In genomic region chr16:25135239-25135878, GRCh38 we compare ENCODE assay signal across 10 cellular contexts. TPM values are rescaled to one million over a fixed set of nuclear protein-coding genes. Genes with fewer than 3 reads are reported as not detected.
DNase-seq lines count a peak whose midpoint lies in the region; ATAC-seq and TF ChIP-seq lines count a peak whose summit lies in the region.
"Had no signal": no experiment of that assay in that cellular context is flagged by ENCODE, and none has a peak within 500 bp of the region (broad histone marks: within the 10 kb centered on the region; RNA-seq: fewer than 3 reads in every experiment).

No MANE protein-coding gene starts in this region.

- no peak overlapping the region for H3K9ac ChIP-seq in mammary epithelial cell (ENCODE audit: insufficient read depth, low read length)

- no peaks in the 10 kb centered on the region for H3K79me2 ChIP-seq in mammary epithelial cell (ENCODE audit: insufficient read depth, low read length)

- POLR2A ChIA-PET in naive thymus-derived CD8-positive, alpha-beta T cell (lab: Charles Lee), result no interaction called here

- H3K36me3 ChIP-seq in mammary epithelial cell (ENCODE audit: insufficient read depth, low read length), result peaks cover 2% of the 10 kb centered on the region

- no peaks in the 10 kb centered on the region for H3K27me3 ChIP-seq in mammary epithelial cell (ENCODE audit: insufficient read depth, low read length)
- H3K27me3 ChIP-seq: pancreas had no signal

- H3K4me1 Mint-ChIP-seq in naive thymus-derived CD8-positive, alpha-beta T cell, result peaks cover 0 to 3% (median under 1%) of the 10 kb centered on the region in 4 donors

- 91% methylated on average over 2 of the region's 4 CpGs for WGBS in mammary epithelial cell (ENCODE audit: low coverage, missing lambda C conversion rate)

- intact Hi-C loops in mammary epithelial cell (cut with micrococcal nuclease), result loop anchor here (1.0 to 2.0 kb wide), 2 partner anchors 81 to 301 kb away; no protein-coding TSS in a partner anchor

- dilution Hi-C loops in mammary epithelial cell (cut with HindIII; ENCODE audit: low sequenced_read_pairs), result no loop called here

- H3K4me3 ChIP-seq in mammary epithelial cell (replicated peaks in 1 of 3; ENCODE audit: insufficient read depth in 1 of 3, low read depth in 2 of 3, low read length in 3 of 3), result no peak overlapping the region
- H3K4me3 ChIP-seq: coronary artery, pancreas had no signal

- no TSS peak for BruUV-seq in mammary epithelial cell (replicated peaks; lab: Mats Ljungman, UMichigan)

- TF ChIP-seq CTCF in mammary epithelial cell (conservative IDR thresholded peaks at IDR 0.05 in 1 of 2, IDR thresholded peaks at IDR 0.05 in 1 of 2; ENCODE audit: extremely low read depth in 1 of 2, insufficient read depth in 1 of 2, low read depth in 1 of 2, low read length in 2 of 2), result peak; percentile 16 to 39

- in situ Hi-C loops in mammary epithelial cell (cut with MboI; ENCODE audit: low sequenced_read_pairs in 2 of 2), result loop anchor here in 1 of 2 donors (10.0 kb wide), 1 partner anchor 81 kb away; no protein-coding TSS in a partner anchor

- peak; percentile 67 for DNase-seq in NCI-H1092 treated with DMSO at 0.1 percent for 48 hours (lab: John Stamatoyannopoulos, UW)
- no peak for DNase-seq in NCI-H1092 (lab: John Stamatoyannopoulos, UW)
- DNase-seq in NCI-H2196 treated with DMSO at 0.1 percent for 48 hours (lab: John Stamatoyannopoulos, UW; ENCODE audit: unreplicated experiment), result peak; percentile 8
- DNase-seq in mammary epithelial cell, result peak; percentile 48
- DNase-seq in renal cortical epithelial cell (ENCODE audit: low read depth), result peak; percentile 76
- no peak for DNase-seq in naive thymus-derived CD8-positive, alpha-beta T cell
- DNase-seq: pancreas had no signal

- H3K27ac Mint-ChIP-seq in naive thymus-derived CD8-positive, alpha-beta T cell, result peak overlapping the region in 2 of 10 donors; percentile 43 to 84

- no peaks in the 10 kb centered on the region for H3K27me3 Mint-ChIP-seq in naive thymus-derived CD8-positive, alpha-beta T cell

- H3K4me2 ChIP-seq in mammary epithelial cell (ENCODE audit: insufficient read depth, low read depth, low read length), result no peak overlapping the region

- H3K36me3 Mint-ChIP-seq in naive thymus-derived CD8-positive, alpha-beta T cell, result peaks cover 10 to 91% (median 28%) of the 10 kb centered on the region in 3 donors

- no peaks in the 10 kb centered on the region for H3K9me3 Mint-ChIP-seq in naive thymus-derived CD8-positive, alpha-beta T cell

- no peaks in the 10 kb centered on the region for H4K20me1 ChIP-seq in mammary epithelial cell (ENCODE audit: insufficient read depth, low read length)

- ATAC-seq in HG02623 (IDR thresholded peaks at IDR 0.05; ENCODE audit: unreplicated experiment) (no peak), GM18868 (IDR thresholded peaks at IDR 0.05; ENCODE audit: unreplicated experiment) (no peak)
- no peak for ATAC-seq in naive thymus-derived CD8-positive, alpha-beta T cell
- ATAC-seq: pancreas had no signal

- H3K9me3 ChIP-seq in mammary epithelial cell (replicated peaks; ENCODE audit: insufficient read depth, low read length), result no peaks in the 10 kb centered on the region
- H3K9me3 ChIP-seq: pancreas had no signal

- no peak overlapping the region for H3K4me3 Mint-ChIP-seq in naive thymus-derived CD8-positive, alpha-beta T cell

- H3K27ac ChIP-seq in mammary epithelial cell (ENCODE audit: insufficient read depth, low read depth, low read length), result no peak overlapping the region
- H3K27ac ChIP-seq: coronary artery, pancreas had no signal

- CTCF ChIA-PET in mammary epithelial cell (lab: Charles Lee; ENCODE audit: low non-redundant PET), result interaction anchor here (0.6 to 0.8 kb wide), 4 partner anchors 9 to 526 kb away, joined by 4 to 27 read pairs (median 6); no protein-coding TSS in a partner anchor

- H3K4me1 ChIP-seq in mammary epithelial cell (ENCODE audit: insufficient read depth, low read length), result no peaks in the 10 kb centered on the region
- H3K4me1 ChIP-seq: pancreas had no signal

- H2AFZ ChIP-seq in mammary epithelial cell (ENCODE audit: low read depth, low read length), result no peak overlapping the region

RNA-seq across cellular contexts. Expression of gene LCMT1, which starts 23.8 kb away (rescaled TPM):
- 10 to 100 TPM; 30.5 to 43.0 TPM for total RNA-seq in mammary epithelial cell
- polyA plus RNA-seq in mammary epithelial cell, result 31.6 TPM
- polyA minus RNA-seq in mammary epithelial cell, result 20.1 TPM
- total RNA-seq in renal cortical epithelial cell, result 33.0 and 46.4 TPM in 2 replicates
- 10 to 100 TPM; 29.9 to 35.0 TPM for total RNA-seq in naive thymus-derived CD8-positive, alpha-beta T cell
- polyA plus RNA-seq in naive thymus-derived CD8-positive, alpha-beta T cell, result 10 to 100 TPM; 38.7 to 41.4 (median 40.6) TPM

Comparison
In these comparisons a context has a peak if more than half of its experiments do, and no peak if none do; other contexts are left out.
1. DNase-seq: peak in NCI-H1092 treated with DMSO at 0.1 percent for 48 hours (single experiment), NCI-H2196 treated with DMSO at 0.1 percent for 48 hours (single experiment), mammary epithelial cell (single experiment) and renal cortical epithelial cell (single experiment); none in NCI-H1092 (single experiment) and naive thymus-derived CD8-positive, alpha-beta T cell (0 of 10).